ENCODE assay signal across 34 cellular contexts in the genomic region with DNA sequence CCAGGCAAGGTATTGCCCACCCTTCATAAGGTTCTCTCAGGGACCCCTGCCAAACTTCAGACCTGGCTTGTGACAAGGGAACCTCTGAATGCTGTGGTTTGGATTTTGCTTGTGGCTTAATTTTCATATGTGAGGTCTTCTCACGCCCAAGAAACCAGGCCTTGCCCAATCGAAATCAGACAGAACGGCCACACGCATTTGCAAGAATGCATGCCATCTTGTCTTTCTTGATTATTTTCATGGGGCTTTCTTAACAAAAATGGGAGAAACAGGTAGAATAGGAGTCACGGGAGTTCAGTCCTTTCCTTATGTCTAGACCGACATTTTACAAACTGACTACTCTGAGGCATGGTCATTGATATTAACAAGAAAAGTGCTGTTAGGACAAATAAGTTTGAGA.
DNase-seq lines count a peak whose midpoint lies in the region; ATAC-seq, FAIRE-seq and TF ChIP-seq lines count a peak whose summit lies in the region.
"Had no signal": no experiment of that assay in that cellular context is flagged by ENCODE, and none has a peak within 500 bp of the region (broad histone marks: within the 10 kb centered on the region; RNA-seq: fewer than 3 reads in every experiment).

No MANE protein-coding gene starts in this region.

- H3K4me1 ChIP-seq in A549 (peaks cover 31% of the 10 kb centered on the region), IMR-90 (ENCODE audit: control insufficient read depth, insufficient read depth, low read length) (peaks cover 9% of the 10 kb centered on the region), mesenchymal stem cell (ENCODE audit: control insufficient read depth, insufficient read depth, low read depth, low read length) (no peaks in the 10 kb centered on the region), trophoblast cell (ENCODE audit: control insufficient read depth in 1 of 2, insufficient read depth in 2 of 2, low read length in 2 of 2) (no peaks in the 10 kb centered on the region)
- H3K4me1 ChIP-seq: BE2C; BLaER1; BLaER1 treated with 17β-estradiol and CSF1 and Interleukin-3, amounts not matched to agents 10 nM and 100 nM; Caco-2 had no signal

- H3K27ac ChIP-seq in A549, result peak overlapping the region; percentile 11 to 42; a peak in 3 of 6 replicates
- no peak overlapping the region for H3K27ac ChIP-seq in IMR-90 (ENCODE audit: insufficient read depth, low read length)
- H3K27ac ChIP-seq in mesenchymal stem cell (ENCODE audit: low read length, poor library complexity, severe bottlenecking), result no peak overlapping the region
- H3K27ac ChIP-seq in trophoblast cell (ENCODE audit: low read depth, low read length), result no peak overlapping the region
- H3K27ac ChIP-seq: 22Rv1; BLaER1; BLaER1 treated with 17β-estradiol and CSF1 and Interleukin-3, amounts not matched to agents 10 nM and 100 nM; C4-2B had no signal

- POLR2A ChIA-PET in A549 (lab: Yijun Ruan, JAX) (no interaction called here), IMR-90 (lab: Charles Lee; ENCODE audit: unreplicated experiment) (no interaction called here)

- H3K9me3 ChIP-seq in A549 (0 out of 3 replicates have a peak, but pooled peaks cover 3% of the 10 kb centered on the region), IMR-90 (ENCODE audit: control insufficient read depth, insufficient read depth, low read length) (no peaks in the 10 kb centered on the region), mesenchymal stem cell (ENCODE audit: control insufficient read depth, low read length) (no peaks in the 10 kb centered on the region), trophoblast cell (ENCODE audit: insufficient read depth, low read depth, low read length) (no peaks in the 10 kb centered on the region)
- H3K9me3 ChIP-seq: BE2C; BLaER1; BLaER1 treated with 17β-estradiol and CSF1 and Interleukin-3, amounts not matched to agents 10 nM and 100 nM; Caco-2 had no signal

- WGBS in A549 (ENCODE audit: missing lambda C conversion rate), result 98% methylated on average over 6 of the region's 6 CpGs
- no CpG with 5 or more reads among the region's 6 CpGs for WGBS in IMR-90 (ENCODE audit: extremely low coverage in 2 of 2, insufficient read length in 1 of 2), 2 experiments
- WGBS in mesenchymal stem cell, result 96% methylated on average over 6 of the region's 6 CpGs
- WGBS in trophoblast cell (ENCODE audit: extremely low coverage, insufficient coverage, insufficient read length), result no CpG with 5 or more reads among the region's 6 CpGs

- H3K36me3 ChIP-seq in IMR-90 (ENCODE audit: control insufficient read depth, insufficient read depth, low read length), result no peaks in the 10 kb centered on the region; the same call in 1 of the 2 replicates
- H3K36me3 ChIP-seq in mesenchymal stem cell (ENCODE audit: control insufficient read depth in 1 of 2, insufficient read depth in 2 of 2, low read depth in 1 of 2, low read length in 2 of 2), result no peaks in the 10 kb centered on the region
- no peaks in the 10 kb centered on the region for H3K36me3 ChIP-seq in trophoblast cell (ENCODE audit: control insufficient read depth in 1 of 2, insufficient read depth in 2 of 2, low read length in 2 of 2)
- H3K36me3 ChIP-seq: BE2C; BLaER1; BLaER1 treated with 17β-estradiol and CSF1 and Interleukin-3, amounts not matched to agents 10 nM and 100 nM had no signal

- no peak overlapping the region for H2BK120ac ChIP-seq in IMR-90 (ENCODE audit: low read depth, low read length)
- H2BK120ac ChIP-seq in mesenchymal stem cell (ENCODE audit: low read depth, low read length), result no peak overlapping the region
- H2BK120ac ChIP-seq in trophoblast cell (ENCODE audit: insufficient read depth, low read length, poor library complexity), result no peak overlapping the region

- H4K91ac ChIP-seq in IMR-90 (ENCODE audit: insufficient read depth, low read depth, low read length) (peak overlapping the region; percentile 33; the same call in 1 of the 2 replicates), mesenchymal stem cell (ENCODE audit: low read length) (no peak overlapping the region), trophoblast cell (ENCODE audit: low read depth, low read length) (no peak overlapping the region)

- H2BK15ac ChIP-seq in IMR-90 (ENCODE audit: low read depth, low read length) (0 out of 3 replicates have a peak overlapping the region, but pooled peaks have one; percentile 30), mesenchymal stem cell (ENCODE audit: low read depth, poor library complexity, severe bottlenecking) (peak overlapping the region; percentile 65)

- H3K4ac ChIP-seq in IMR-90 (ENCODE audit: low read depth, low read length) (no peak overlapping the region; the same call in 1 of the 2 replicates), mesenchymal stem cell (ENCODE audit: low read depth in 1 of 2, low read length in 2 of 2) (no peak overlapping the region), trophoblast cell (ENCODE audit: low read depth, low read length) (no peak overlapping the region)

- FAIRE-seq in A549 (lab: Jason Lieb, UNC), result no peak
- FAIRE-seq in GM12891 (lab: Jason Lieb, UNC), result no peak
- FAIRE-seq: A204.1, D721Med had no signal

- CTCF ChIA-PET in A549 (lab: Yijun Ruan, JAX), result no interaction called here
- CTCF ChIA-PET in IMR-90 (lab: Yijun Ruan, JAX), result no interaction called here

- in situ Hi-C loops in IMR-90 (cut with MboI; ENCODE audit: low sequenced_read_pairs), result no loop called here

- H2AK9ac ChIP-seq in IMR-90 (replicated peaks; ENCODE audit: low read depth, low read length, poor library complexity), result no peak overlapping the region

- H2BK20ac ChIP-seq in IMR-90 (ENCODE audit: low read depth, low read length), result no peak overlapping the region

- intact Hi-C loops in IMR-90 (cut with micrococcal nuclease) (no loop called here), left cardiac atrium (cut with DNase I) (no loop called here)

- H3K14ac ChIP-seq in IMR-90 (replicated peaks; ENCODE audit: low read depth, low read length) (no peak overlapping the region), mesenchymal stem cell (ENCODE audit: low read length in 2 of 2) (no peak overlapping the region), trophoblast cell (ENCODE audit: low read length) (no peak overlapping the region)

- TF ChIP-seq EP300 in A549 (IDR thresholded peaks at IDR 0.05), result no peak

- no peak overlapping the region for H3K4me2 ChIP-seq in A549
- no peak overlapping the region for H3K4me2 ChIP-seq in IMR-90 (ENCODE audit: low read depth, low read length)
- no peak overlapping the region for H3K4me2 ChIP-seq in mesenchymal stem cell (ENCODE audit: low read length, poor library complexity, severe bottlenecking)
- H3K4me2 ChIP-seq in trophoblast cell (ENCODE audit: low read length), result no peak overlapping the region
- H3K4me2 ChIP-seq: BLaER1; BLaER1 treated with 17β-estradiol and CSF1 and Interleukin-3, amounts not matched to agents 10 nM and 100 nM had no signal

- no peaks in the 10 kb centered on the region for H3K79me2 ChIP-seq in trophoblast cell (ENCODE audit: control insufficient read depth, insufficient read depth, low read length, poor library complexity)

- TF ChIP-seq RAD21 in A549 (conservative IDR thresholded peaks at IDR 0.05 in 1 of 2, IDR thresholded peaks at IDR 0.05 in 1 of 2) (no peak), IMR-90 (IDR thresholded peaks at IDR 0.05; ENCODE audit: low read length) (no peak)

- H3K23ac ChIP-seq in IMR-90 (ENCODE audit: low read depth, low read length) (no peak overlapping the region), mesenchymal stem cell (ENCODE audit: low read length in 2 of 2) (no peak overlapping the region), trophoblast cell (ENCODE audit: low read length) (no peak overlapping the region)

- ATAC-seq in A549 (no peak), IMR-90 (ENCODE audit: low read depth) (no peak), left cardiac atrium (no peak), HG02973 (IDR thresholded peaks at IDR 0.05; ENCODE audit: unreplicated experiment) (no peak)
- ATAC-seq: CD8-positive, alpha-beta T cell had no signal

- no peaks in the 10 kb centered on the region for H3K27me3 ChIP-seq in IMR-90 (ENCODE audit: control insufficient read depth, insufficient read depth, low read length)
- no peaks in the 10 kb centered on the region for H3K27me3 ChIP-seq in mesenchymal stem cell (ENCODE audit: control insufficient read depth in 1 of 2, insufficient read depth in 1 of 2, low read length in 2 of 2)
- no peaks in the 10 kb centered on the region for H3K27me3 ChIP-seq in trophoblast cell (ENCODE audit: insufficient read depth, low read length)
- H3K27me3 ChIP-seq: BE2C; BLaER1; BLaER1 treated with 17β-estradiol and CSF1 and Interleukin-3, amounts not matched to agents 10 nM and 100 nM had no signal

- no peaks in the 10 kb centered on the region for H4K20me1 ChIP-seq in IMR-90 (ENCODE audit: insufficient read depth, low read length)
- H4K20me1 ChIP-seq: BLaER1; BLaER1 treated with 17β-estradiol and CSF1 and Interleukin-3, amounts not matched to agents 10 nM and 100 nM had no signal

- DNase-seq in A549 (ENCODE audit: low read depth in 1 of 2, low spot score in 1 of 2) (no peak), IMR-90 (no peak), mesenchymal stem cell (no peak), trophoblast cell (peak; percentile 76 to 86), GM12891 (ENCODE audit: insufficient read length, low spot score) (no peak), left cardiac atrium (no peak), kidney tubule cell (ENCODE audit: low spot score) (no peak)
- DNase-seq: 8988T; ACHN; AML-193; BE2C; C1 segment of cervical spinal cord; Caco-2; Calu3; CD4-positive, alpha-beta memory T cell; CD4-positive, alpha-beta T cell; CD4-positive, CD25-positive, alpha-beta regulatory T cell; CD8-positive, alpha-beta memory T cell; CD8-positive, alpha-beta T cell; COR-L47; DMS 273 treated with DMSO at 0.1 percent for 48 hours; DMS153; DMS53; DMS79; DMS79 treated with DMSO at 0.1 percent for 48 hours; DND-41; EL had no signal

- H3K18ac ChIP-seq in IMR-90 (ENCODE audit: low read depth, low read length) (peak overlapping the region; percentile 90), mesenchymal stem cell (ENCODE audit: low read depth in 1 of 2, low read length in 2 of 2) (no peak overlapping the region), trophoblast cell (ENCODE audit: low read length) (no peak overlapping the region)

- TF ChIP-seq POLR2A in A549 (IDR thresholded peaks at IDR 0.05; ENCODE audit: low read length) (no peak), IMR-90 (IDR thresholded peaks at IDR 0.05; ENCODE audit: low read depth, low read length) (no peak), GM12891 (IDR thresholded peaks at IDR 0.05; ENCODE audit: low read depth, low read length) (no peak)

- H3K9me1 ChIP-seq in IMR-90 (ENCODE audit: insufficient read depth, low read length), result no peaks in the 10 kb centered on the region

- H3K56ac ChIP-seq in IMR-90 (ENCODE audit: extremely low read depth, insufficient read depth, low read length), result no peak overlapping the region

- no peaks in the 10 kb centered on the region for H3K79me1 ChIP-seq in IMR-90 (ENCODE audit: low read depth in 1 of 2, low read length in 2 of 2)
- H3K79me1 ChIP-seq in mesenchymal stem cell (replicated peaks; ENCODE audit: low read length, poor library complexity, severe bottlenecking), result no peaks in the 10 kb centered on the region
- H3K79me1 ChIP-seq in trophoblast cell (ENCODE audit: low read length), result no peaks in the 10 kb centered on the region

- BruUV-seq in IMR-90 (replicated peaks; lab: Mats Ljungman, UMichigan), result no TSS peak

- peak overlapping the region; percentile 68; the same call in 1 of the 2 replicates for H4K5ac ChIP-seq in IMR-90 (ENCODE audit: low read depth, low read length)

- H2AFZ ChIP-seq in IMR-90 (replicated peaks; ENCODE audit: low read length, poor library complexity) (no peak overlapping the region), mesenchymal stem cell (ENCODE audit: low read depth, low read length) (no peak overlapping the region), trophoblast cell (ENCODE audit: insufficient read depth, low read length, poor library complexity) (no peak overlapping the region)

- no peak overlapping the region for H3K4me3 ChIP-seq in A549
- no peak overlapping the region for H3K4me3 ChIP-seq in IMR-90 (ENCODE audit: insufficient read depth, low read depth, low read length)
- H3K4me3 ChIP-seq in mesenchymal stem cell (ENCODE audit: insufficient read depth in 1 of 2, low read depth in 1 of 2, low read length in 2 of 2), result no peak overlapping the region
- H3K4me3 ChIP-seq in trophoblast cell (ENCODE audit: low read depth, low read length), result no peak overlapping the region
- H3K4me3 ChIP-seq: BLaER1; BLaER1 treated with 17β-estradiol and CSF1 and Interleukin-3, amounts not matched to agents 10 nM and 100 nM had no signal

- H4K8ac ChIP-seq in IMR-90 (ENCODE audit: low read depth in 2 of 2, low read length in 2 of 2) (no peak overlapping the region), mesenchymal stem cell (ENCODE audit: low read length) (no peak overlapping the region), trophoblast cell (ENCODE audit: low read depth, low read length) (no peak overlapping the region)

- peak overlapping the region; percentile 26 for H2AK5ac ChIP-seq in IMR-90 (ENCODE audit: low read depth, low read length)
- no peak overlapping the region for H2AK5ac ChIP-seq in mesenchymal stem cell (ENCODE audit: low read length, severe bottlenecking)
- no peak overlapping the region for H2AK5ac ChIP-seq in trophoblast cell (ENCODE audit: low read length)

- H4K12ac ChIP-seq in trophoblast cell (ENCODE audit: low read depth, low read length), result no peak overlapping the region

- H3K9ac ChIP-seq in IMR-90 (ENCODE audit: low read depth, low read length) (no peak overlapping the region), mesenchymal stem cell (ENCODE audit: low read length) (no peak overlapping the region), trophoblast cell (ENCODE audit: low read length) (no peak overlapping the region)
- H3K9ac ChIP-seq: BLaER1; BLaER1 treated with 17β-estradiol and CSF1 and Interleukin-3, amounts not matched to agents 10 nM and 100 nM had no signal

- TF ChIP-seq CTCF in A549 (IDR thresholded peaks at IDR 0.05) (no peak), IMR-90 (conservative IDR thresholded peaks at IDR 0.05; ENCODE audit: low read depth, low read length) (no peak)

- H2BK5ac ChIP-seq in IMR-90 (ENCODE audit: low read depth, low read length, poor library complexity, severe bottlenecking) (no peak overlapping the region), mesenchymal stem cell (ENCODE audit: low read depth, low read length, poor library complexity, severe bottlenecking) (no peak overlapping the region), trophoblast cell (ENCODE audit: low read depth, low read length, poor library complexity) (no peak overlapping the region)

- dilution Hi-C loops in IMR-90 (cut with HindIII; ENCODE audit: low sequenced_read_pairs, unreplicated experiment), result no loop called here

- H2BK12ac ChIP-seq in mesenchymal stem cell (ENCODE audit: low read length in 2 of 2) (no peak overlapping the region), trophoblast cell (ENCODE audit: low read length) (no peak overlapping the region)

Comparison
In these comparisons a context has a peak if more than half of its experiments do, and no peak if none do; other contexts are left out.
1. DNase-seq: peak in trophoblast cell (2 of 2); none in A549 (0 of 2), IMR-90 (single experiment), mesenchymal stem cell (single experiment), GM12891 (single experiment), left cardiac atrium (single experiment) and kidney tubule cell (single experiment).
2. H3K27ac ChIP-seq: peak in A549 (2 of 2); none in IMR-90 (single experiment), mesenchymal stem cell (single experiment) and trophoblast cell (single experiment).